1 cellular context compared by ENCODE assay signal in genomic region chr7:70588610-70589009, GRCh38.
TF ChIP-seq lines count a peak whose summit lies in the region.

No MANE protein-coding gene starts in this region.

TF ChIP-seq in SK-N-SH treated with all-trans-retinoic acid at 6 μM for 48 hours, 23 proteins besides CTCF, POLR2A, EP300 and RAD21 (continued from another document):
- TF ChIP-seq, protein P1, sequence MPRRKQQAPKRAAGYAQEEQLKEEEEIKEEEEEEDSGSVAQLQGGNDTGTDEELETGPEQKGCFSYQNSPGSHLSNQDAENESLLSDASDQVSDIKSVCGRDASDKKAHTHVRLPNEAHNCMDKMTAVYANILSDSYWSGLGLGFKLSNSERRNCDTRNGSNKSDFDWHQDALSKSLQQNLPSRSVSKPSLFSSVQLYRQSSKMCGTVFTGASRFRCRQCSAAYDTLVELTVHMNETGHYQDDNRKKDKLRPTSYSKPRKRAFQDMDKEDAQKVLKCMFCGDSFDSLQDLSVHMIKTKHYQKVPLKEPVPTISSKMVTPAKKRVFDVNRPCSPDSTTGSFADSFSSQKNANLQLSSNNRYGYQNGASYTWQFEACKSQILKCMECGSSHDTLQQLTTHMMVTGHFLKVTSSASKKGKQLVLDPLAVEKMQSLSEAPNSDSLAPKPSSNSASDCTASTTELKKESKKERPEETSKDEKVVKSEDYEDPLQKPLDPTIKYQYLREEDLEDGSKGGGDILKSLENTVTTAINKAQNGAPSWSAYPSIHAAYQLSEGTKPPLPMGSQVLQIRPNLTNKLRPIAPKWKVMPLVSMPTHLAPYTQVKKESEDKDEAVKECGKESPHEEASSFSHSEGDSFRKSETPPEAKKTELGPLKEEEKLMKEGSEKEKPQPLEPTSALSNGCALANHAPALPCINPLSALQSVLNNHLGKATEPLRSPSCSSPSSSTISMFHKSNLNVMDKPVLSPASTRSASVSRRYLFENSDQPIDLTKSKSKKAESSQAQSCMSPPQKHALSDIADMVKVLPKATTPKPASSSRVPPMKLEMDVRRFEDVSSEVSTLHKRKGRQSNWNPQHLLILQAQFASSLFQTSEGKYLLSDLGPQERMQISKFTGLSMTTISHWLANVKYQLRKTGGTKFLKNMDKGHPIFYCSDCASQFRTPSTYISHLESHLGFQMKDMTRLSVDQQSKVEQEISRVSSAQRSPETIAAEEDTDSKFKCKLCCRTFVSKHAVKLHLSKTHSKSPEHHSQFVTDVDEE (CRISPR knock-in tag; IDR thresholded peaks at IDR 0.05), result no peak
- TF ChIP-seq PPARA (CRISPR knock-in tag; IDR thresholded peaks at IDR 0.05; ENCODE audit: borderline replicate concordance) (no peak), SNAI2 (CRISPR knock-in tag; IDR thresholded peaks at IDR 0.05) (no peak), ARNTL (CRISPR knock-in tag; IDR thresholded peaks at IDR 0.05; ENCODE audit: borderline replicate concordance, low read depth) (no peak), RARB (CRISPR knock-in tag; IDR thresholded peaks at IDR 0.05) (no peak), ZC3H10 (CRISPR knock-in tag; IDR thresholded peaks at IDR 0.05) (no peak)
